ENCODE assay signal across 8 cellular contexts in the genomic region with DNA sequence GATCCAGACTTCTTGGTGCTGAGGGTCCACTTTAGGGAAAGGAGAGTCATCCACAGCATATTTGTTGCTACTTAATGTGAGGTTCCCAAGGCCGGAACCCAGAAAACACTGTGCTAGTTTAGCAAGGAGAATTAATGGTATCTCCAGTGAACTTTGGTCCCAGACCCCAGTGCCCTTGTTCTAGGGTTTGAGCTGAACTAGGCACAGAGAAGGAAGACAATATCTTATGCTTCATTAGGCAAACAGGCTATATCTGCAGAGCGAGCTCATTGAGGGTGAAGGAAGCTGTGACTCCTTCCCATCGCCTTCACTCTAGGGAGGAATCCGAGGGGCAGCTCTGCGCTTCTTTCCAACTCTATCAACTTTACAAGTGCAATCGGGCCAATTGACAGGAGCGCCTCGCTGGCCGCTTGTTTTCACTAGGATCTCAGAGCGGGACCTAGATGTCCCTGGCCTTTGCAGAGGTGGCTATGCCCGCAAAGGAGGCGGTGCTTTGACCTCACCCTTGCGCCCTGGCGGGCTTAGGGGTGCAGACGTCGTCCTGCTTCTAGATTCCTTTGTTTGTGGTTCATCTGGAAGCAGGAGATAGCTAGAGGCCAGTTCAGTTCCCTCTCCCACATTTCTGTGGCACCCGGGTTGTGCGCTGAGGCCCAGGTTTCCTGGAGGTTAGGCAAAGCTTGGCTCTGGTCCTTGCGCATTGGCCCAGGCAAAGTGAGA. TPM values are rescaled to one million over a fixed set of nuclear protein-coding genes. Genes with fewer than 3 reads are reported as not detected.
DNase-seq lines count a peak whose midpoint lies in the region; ATAC-seq and TF ChIP-seq lines count a peak whose summit lies in the region.

No MANE protein-coding gene starts in this region.

- peaks cover 37% of the 10 kb centered on the region for H3K4me1 ChIP-seq in OCI-LY3 (ENCODE audit: low read length)

- no peaks in the 10 kb centered on the region for H4K20me1 ChIP-seq in OCI-LY3 (ENCODE audit: insufficient read depth, low read length)

- H3K27me3 Mint-ChIP-seq in endothelial cell (ENCODE audit: unreplicated experiment): peaks cover 12% of the 10 kb centered on the region
- H3K27me3 Mint-ChIP-seq in natural killer cell treated with Interleukin-12 subunit alpha and Interleukin-12 subunit beta and Interleukin-15 and Interleukin-18, amount 100 ng/mL, for 72 hours: no peaks in the 10 kb centered on the region

- peak overlapping the region; percentile 96 for H3K4me3 Mint-ChIP-seq in endothelial cell (ENCODE audit: unreplicated experiment)
- peak overlapping the region; percentile 94 for H3K4me3 Mint-ChIP-seq in natural killer cell treated with Interleukin-12 subunit alpha and Interleukin-12 subunit beta and Interleukin-15 and Interleukin-18, amount 100 ng/mL, for 72 hours

- H3K4me3 ChIP-seq in GM06990 (replicated peaks; ENCODE audit: low read depth, low read length) (no peak overlapping the region), OCI-LY3 (ENCODE audit: low read length) (peak overlapping the region; percentile 91)

- 0 out of 2 replicates have a peak overlapping the region, but pooled peaks have one; percentile 10 for H2AFZ ChIP-seq in OCI-LY3 (ENCODE audit: low read depth, low read length)

- peak overlapping the region; percentile 53 for H3K27ac Mint-ChIP-seq in endothelial cell (ENCODE audit: unreplicated experiment)
- peak overlapping the region; percentile 81 to 95 for H3K27ac Mint-ChIP-seq in natural killer cell treated with Interleukin-12 subunit alpha and Interleukin-12 subunit beta and Interleukin-15 and Interleukin-18, amount 100 ng/mL, for 72 hours

- no peak overlapping the region for H3K27ac ChIP-seq in OCI-LY3 (ENCODE audit: low read length)

- H3K9me3 Mint-ChIP-seq in endothelial cell (ENCODE audit: unreplicated experiment): no peaks in the 10 kb centered on the region
- no peaks in the 10 kb centered on the region for H3K9me3 Mint-ChIP-seq in natural killer cell treated with Interleukin-12 subunit alpha and Interleukin-12 subunit beta and Interleukin-15 and Interleukin-18, amount 100 ng/mL, for 72 hours

- DNase-seq in GM06990 (ENCODE audit: extremely low read depth, insufficient read length) (peak; percentile 3), endothelial cell (ENCODE audit: low spot score) (peak; percentile 22), GM10248 (ENCODE audit: extremely low spot score) (no peak)
- no peak for DNase-seq in natural killer cell treated with Interleukin-12 subunit alpha and Interleukin-12 subunit beta and Interleukin-15 and Interleukin-18, amount 100 ng/mL, for 72 hours (ENCODE audit: low spot score)

- H3K27me3 ChIP-seq in GM06990 (replicated peaks; ENCODE audit: control insufficient read depth, insufficient read depth, low read length) (peaks cover 2% of the 10 kb centered on the region), OCI-LY3 (ENCODE audit: low read depth, low read length) (no peaks in the 10 kb centered on the region)

- H3K36me3 ChIP-seq in GM06990 (ENCODE audit: control insufficient read depth, insufficient read depth, low read length) (no peaks in the 10 kb centered on the region), OCI-LY3 (replicated peaks; ENCODE audit: low read depth, low read length) (no peaks in the 10 kb centered on the region)

- peak overlapping the region; percentile 97 for H3K4me2 ChIP-seq in OCI-LY3 (ENCODE audit: low read length)

- H3K36me3 Mint-ChIP-seq in endothelial cell (ENCODE audit: low read depth, unreplicated experiment): peaks cover 8% of the 10 kb centered on the region
- peaks cover 5% of the 10 kb centered on the region for H3K36me3 Mint-ChIP-seq in natural killer cell treated with Interleukin-12 subunit alpha and Interleukin-12 subunit beta and Interleukin-15 and Interleukin-18, amount 100 ng/mL, for 72 hours

- TF ChIP-seq CTCF in GM06990 (IDR thresholded peaks at IDR 0.05; ENCODE audit: insufficient read depth, low read length, poor library complexity, severe bottlenecking) (no peak), OCI-LY3 (IDR thresholded peaks at IDR 0.05; ENCODE audit: low read depth, low read length) (no peak), endothelial cell (IDR thresholded peaks at IDR 0.05; ENCODE audit: unreplicated experiment) (no peak), GM10248 (IDR thresholded peaks at IDR 0.05; ENCODE audit: control extremely low read depth, extremely low read depth, low read depth, missing control alignments) (no peak)

- no peaks in the 10 kb centered on the region for H3K9me3 ChIP-seq in OCI-LY3 (ENCODE audit: insufficient read depth, low read length)

- peaks cover 24% of the 10 kb centered on the region for H3K4me1 Mint-ChIP-seq in endothelial cell (ENCODE audit: unreplicated experiment)
- H3K4me1 Mint-ChIP-seq in natural killer cell treated with Interleukin-12 subunit alpha and Interleukin-12 subunit beta and Interleukin-15 and Interleukin-18, amount 100 ng/mL, for 72 hours (ENCODE audit: low read depth in 2 of 2): peaks cover 37 to 52% of the 10 kb centered on the region in 2 donors

- CTCF ChIA-PET in GM10248 (lab: Yijun Ruan, JAX): interaction anchor here (1.2 to 2.3 kb wide), 4 partner anchors 10 to 185 kb away, joined by 3 to 7 read pairs (median 3); no protein-coding TSS in a partner anchor

- POLR2A ChIA-PET in GM10248 (lab: Yijun Ruan, JAX): no interaction called here

- H3K79me2 ChIP-seq in OCI-LY3 (ENCODE audit: low read length): peaks cover 43% of the 10 kb centered on the region

- peak overlapping the region; percentile 90; the same call in 1 of the 2 replicates for H3K9ac ChIP-seq in OCI-LY3 (ENCODE audit: low read length)

- ATAC-seq in natural killer cell treated with Interleukin-12 subunit alpha and Interleukin-12 subunit beta and Interleukin-15 and Interleukin-18, amount 100 ng/mL, for 72 hours: no peak
- no peak for ATAC-seq in GM18519 (IDR thresholded peaks at IDR 0.05; ENCODE audit: low FRiP score, unreplicated experiment)
- ATAC-seq in HG02973 (IDR thresholded peaks at IDR 0.05; ENCODE audit: unreplicated experiment): no peak
- no peak for ATAC-seq in HG02759 (IDR thresholded peaks at IDR 0.05; ENCODE audit: unreplicated experiment)

RNA-seq across cellular contexts. Expression of gene PPM1L, which starts 1.0 kb away (rescaled TPM):
- total RNA-seq in endothelial cell (ENCODE audit: unreplicated experiment): 12.2 TPM
- total RNA-seq in natural killer cell treated with Interleukin-12 subunit alpha and Interleukin-12 subunit beta and Interleukin-15 and Interleukin-18, amount 100 ng/mL, for 72 hours: 10 to 100 TPM; 14.9 to 15.2 TPM

Comparison
In these comparisons a context has a peak if more than half of its experiments do, and no peak if none do; other contexts are left out.
1. DNase-seq: peak in GM06990 (single experiment) and endothelial cell (single experiment); none in natural killer cell treated with Interleukin-12 subunit alpha and Interleukin-12 subunit beta and Interleukin-15 and Interleukin-18, amount 100 ng/mL, for 72 hours (single experiment) and GM10248 (single experiment).